In the genomic region with DNA sequence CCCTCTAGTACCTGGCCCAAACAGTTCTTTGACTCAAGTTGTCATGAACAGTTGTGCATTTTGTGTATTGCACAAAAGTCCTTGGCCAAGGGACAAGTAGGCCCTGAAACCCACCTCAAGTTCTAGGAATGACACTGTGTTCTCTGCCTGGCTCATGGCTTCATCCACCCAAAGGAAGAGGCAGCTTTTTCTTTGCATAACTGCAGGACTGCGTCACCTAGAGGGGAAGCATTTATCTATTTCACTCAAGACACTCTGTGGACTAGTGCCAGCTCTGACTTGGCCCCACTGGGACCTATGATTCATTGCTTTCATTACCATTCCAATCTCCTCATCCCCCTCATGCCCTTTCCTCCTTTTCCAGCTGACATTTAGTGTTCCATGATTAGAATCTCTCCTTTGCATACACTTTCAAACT, we compare ENCODE assay signal across 11 cellular contexts.
DNase-seq lines count a peak whose midpoint lies in the region; ATAC-seq, FAIRE-seq and TF ChIP-seq lines count a peak whose summit lies in the region.
"Had no signal": no experiment of that assay in that cellular context is flagged by ENCODE, and none has a peak within 500 bp of the region (broad histone marks: within the 10 kb centered on the region; RNA-seq: fewer than 3 reads in every experiment).

No MANE protein-coding gene starts in this region.

- 78 to 83% methylated on average over 1 of the region's 1 CpG for WGBS in pancreas, 2 donors

- no peaks in the 10 kb centered on the region for H3F3A ChIP-seq in PC-3 (ENCODE audit: low read length, unreplicated experiment)

- intact Hi-C loops in PC-3 (cut with micrococcal nuclease), result loop anchor here (1.0 to 2.0 kb wide), 2 partner anchors 40 to 103 kb away; no protein-coding TSS in a partner anchor
- intact Hi-C loops in pancreas (cut with DNase I), result no loop called here

- peak overlapping the region; percentile 65 for H3K4me2 ChIP-seq in PC-3 (ENCODE audit: low read length)

- no peaks in the 10 kb centered on the region for H4K20me1 ChIP-seq in PC-3 (ENCODE audit: low read length)

- H3K27ac ChIP-seq in PC-3 (ENCODE audit: low read length), result peak overlapping the region; percentile 78
- no peak overlapping the region for H3K27ac ChIP-seq in epithelial cell of prostate
- H3K27ac ChIP-seq in pancreas, result no peak overlapping the region

- POLR2A ChIA-PET in PC-3 (lab: Charles Lee; ENCODE audit: unreplicated experiment), result no interaction called here
- POLR2A ChIA-PET in HEK293T (lab: Yijun Ruan, JAX), result no interaction called here

- ATAC-seq in PC-3 (peak; percentile 85), pancreas (peak in 3 of 4 donors; percentile 36 to 84 (median 75)), HG02973 (IDR thresholded peaks at IDR 0.05; ENCODE audit: unreplicated experiment) (no peak)

- peak; percentile 99 for DNase-seq in EL
- peak; percentile 99 for DNase-seq in PC-3
- DNase-seq in epithelial cell of prostate (ENCODE audit: low read depth, low spot score), result peak; percentile 3
- DNase-seq in pancreas, result peak in 3 of 6 donors; percentile 3 to 41 (median 29)
- no peak for DNase-seq in HEK293T (ENCODE audit: extremely low spot score)
- DNase-seq in GM19240 (ENCODE audit: insufficient read length, low spot score), result no peak
- DNase-seq in DMS53 treated with DMSO at 0.1 percent for 48 hours (lab: John Stamatoyannopoulos, UW; ENCODE audit: unreplicated experiment), result no peak
- DNase-seq: activated CD4-positive, alpha-beta T cell treated with anti-CD3 and anti-CD28 coated beads, Interleukin-2, amount 10 ng/mL, durations not matched to agents 7 days and 5 days; NCI-H526 treated with DMSO at 0.1 percent for 48 hours; retina had no signal

- H3K4me3 ChIP-seq in PC-3 (ENCODE audit: low read length), result no peak overlapping the region
- no peak overlapping the region for H3K4me3 ChIP-seq in pancreas

- H3K36me3 ChIP-seq in PC-3 (ENCODE audit: low read depth, low read length) (no peaks in the 10 kb centered on the region), pancreas (no peaks in the 10 kb centered on the region)

- H2AFZ ChIP-seq in PC-3 (ENCODE audit: low read length), result no peak overlapping the region

- peak; percentile 55 for TF ChIP-seq CTCF in PC-3 (conservative IDR thresholded peaks at IDR 0.05; ENCODE audit: low read depth, low read length)
- TF ChIP-seq CTCF in pancreas (IDR thresholded peaks at IDR 0.05), result no peak

- no peaks in the 10 kb centered on the region for H3K9me2 ChIP-seq in PC-3 (replicated peaks; ENCODE audit: low read length)

- BruUV-seq in PC-3 (replicated peaks; lab: Mats Ljungman, UMichigan), result no TSS peak

- H3K27me3 ChIP-seq in PC-3 (ENCODE audit: low read length), result no peaks in the 10 kb centered on the region
- no peaks in the 10 kb centered on the region for H3K27me3 ChIP-seq in pancreas

- CTCF ChIA-PET in PC-3 (lab: Charles Lee) (no interaction called here), HEK293T (lab: Yijun Ruan, JAX) (interaction anchor here (0.6 to 1.2 kb wide), 2 partner anchors 9 to 59 kb away, joined by 3 to 6 read pairs; no protein-coding TSS in a partner anchor)

- H3K9me3 ChIP-seq in PC-3 (ENCODE audit: low read length), result no peaks in the 10 kb centered on the region
- H3K9me3 ChIP-seq in pancreas, result no peaks in the 10 kb centered on the region

- H3K79me2 ChIP-seq in PC-3 (ENCODE audit: low read length), result no peaks in the 10 kb centered on the region

- H3K9ac ChIP-seq in PC-3 (ENCODE audit: low read length), result peak overlapping the region; percentile 30; the same call in 1 of the 2 replicates

- H3K4me1 ChIP-seq in PC-3 (ENCODE audit: insufficient read depth, low read length) (peaks cover 49% of the 10 kb centered on the region), pancreas (no peaks in the 10 kb centered on the region)

- FAIRE-seq in pancreas (lab: Jason Lieb, UNC), result no peak

TF ChIP-seq in HEK293T, 16 proteins besides CTCF, POLR2A, EP300 and RAD21:
- TF ChIP-seq FOXK2 (IDR thresholded peaks at IDR 0.05), result no peak
- TF ChIP-seq, protein P1, sequence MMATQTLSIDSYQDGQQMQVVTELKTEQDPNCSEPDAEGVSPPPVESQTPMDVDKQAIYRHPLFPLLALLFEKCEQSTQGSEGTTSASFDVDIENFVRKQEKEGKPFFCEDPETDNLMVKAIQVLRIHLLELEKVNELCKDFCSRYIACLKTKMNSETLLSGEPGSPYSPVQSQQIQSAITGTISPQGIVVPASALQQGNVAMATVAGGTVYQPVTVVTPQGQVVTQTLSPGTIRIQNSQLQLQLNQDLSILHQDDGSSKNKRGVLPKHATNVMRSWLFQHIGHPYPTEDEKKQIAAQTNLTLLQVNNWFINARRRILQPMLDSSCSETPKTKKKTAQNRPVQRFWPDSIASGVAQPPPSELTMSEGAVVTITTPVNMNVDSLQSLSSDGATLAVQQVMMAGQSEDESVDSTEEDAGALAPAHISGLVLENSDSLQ (IDR thresholded peaks at IDR 0.05), result no peak
- no peak for TF ChIP-seq CTBP1 (IDR thresholded peaks at IDR 0.05; ENCODE audit: borderline replicate concordance)
- TF ChIP-seq TARDBP (IDR thresholded peaks at IDR 0.05), result no peak
- TF ChIP-seq FOXA1 (IDR thresholded peaks at IDR 0.05), result no peak
- no peak for TF ChIP-seq HDGF (IDR thresholded peaks at IDR 0.05; ENCODE audit: borderline replicate concordance)
- no peak for TF ChIP-seq ZNF384 (IDR thresholded peaks at IDR 0.05)
TF ChIP-seq in HEK293T: peak in this region for 0.

Comparison
In these comparisons a context has a peak if more than half of its experiments do, and no peak if none do; other contexts are left out.
1. DNase-seq: peak in EL (single experiment), PC-3 (single experiment) and epithelial cell of prostate (single experiment); none in HEK293T (single experiment), GM19240 (single experiment) and DMS53 treated with DMSO at 0.1 percent for 48 hours (single experiment).